In genomic region chr6:167094820-167095637, GRCh38 we compare ENCODE assay signal across 10 cellular contexts. TPM values are rescaled to one million over a fixed set of nuclear protein-coding genes. Genes with fewer than 3 reads are reported as not detected.
DNase-seq lines count a peak whose midpoint lies in the region; ATAC-seq and TF ChIP-seq lines count a peak whose summit lies in the region.
"Had no signal": no experiment of that assay in that cellular context is flagged by ENCODE, and none has a peak within 500 bp of the region (broad histone marks: within the 10 kb centered on the region; RNA-seq: fewer than 3 reads in every experiment).

No MANE protein-coding gene starts in this region.

- DNase-seq in left lung (no peak), tibial artery (no peak), middle frontal gyrus (ENCODE audit: extremely low spot score, low spot score) (no peak), kidney tubule cell (ENCODE audit: low spot score) (no peak)
- DNase-seq in NK-92 treated with Interleukin-12 subunit alpha and Interleukin-12 subunit beta, amount 100 ng/mL, for 24 hours (lab: John Stamatoyannopoulos, UW) = no peak
- DNase-seq: amniotic stem cell had no signal

- ATAC-seq in GM18505 (IDR thresholded peaks at IDR 0.05; ENCODE audit: unreplicated experiment) (peak; percentile 47), GM21619 (IDR thresholded peaks at IDR 0.05; ENCODE audit: unreplicated experiment) (peak; percentile 44), left lung (peak; percentile 20)

- no peaks in the 10 kb centered on the region for H3K36me3 ChIP-seq in KMS-11 (ENCODE audit: insufficient read depth)
- no peaks in the 10 kb centered on the region for H3K36me3 ChIP-seq in left lung
- H3K36me3 ChIP-seq in tibial artery = no peaks in the 10 kb centered on the region
- H3K36me3 ChIP-seq: thoracic aorta had no signal

- peak overlapping the region; percentile 87 for H2AFZ ChIP-seq in KMS-11 (ENCODE audit: low read depth)

- no peaks in the 10 kb centered on the region for H3K79me2 ChIP-seq in KMS-11 (ENCODE audit: insufficient read depth, low read depth)

- H3K4me3 ChIP-seq in KMS-11 (IDR thresholded peaks at IDR 0.05; ENCODE audit: insufficient read depth, low read depth, low read length) (no peak overlapping the region), left lung (no peak overlapping the region), tibial artery (no peak overlapping the region)

- H3K9ac ChIP-seq in KMS-11 = peak overlapping the region; percentile 38; the same call in 1 of the 2 replicates

- TF ChIP-seq CTCF in KMS-11 (conservative IDR thresholded peaks at IDR 0.05; ENCODE audit: low read depth, low read length) = no peak
- TF ChIP-seq CTCF in left lung (IDR thresholded peaks at IDR 0.05) = no peak
- TF ChIP-seq CTCF in tibial artery (IDR thresholded peaks at IDR 0.05) = no peak

- no peaks in the 10 kb centered on the region for H4K20me1 ChIP-seq in KMS-11 (ENCODE audit: insufficient read depth)

- H3K27ac ChIP-seq in KMS-11 = peak overlapping the region; percentile 58
- peak overlapping the region in 1 of 2 donors; percentile 63 for H3K27ac ChIP-seq in left lung
- no peak overlapping the region for H3K27ac ChIP-seq in tibial artery
- H3K27ac ChIP-seq: thoracic aorta had no signal

- H3K27me3 ChIP-seq in KMS-11 (ENCODE audit: insufficient read depth, low read depth) (no peaks in the 10 kb centered on the region), left lung (peaks cover 0 to 6% of the 10 kb centered on the region in 2 donors), tibial artery (no peaks in the 10 kb centered on the region)

- peaks cover 36% of the 10 kb centered on the region for H3K4me1 ChIP-seq in KMS-11 (ENCODE audit: low read depth, poor library complexity, severe bottlenecking)
- peaks cover 0 to 51% of the 10 kb centered on the region in 2 donors for H3K4me1 ChIP-seq in left lung
- H3K4me1 ChIP-seq in tibial artery = no peaks in the 10 kb centered on the region

- no peak for TF ChIP-seq POLR2A in GM18505 (IDR thresholded peaks at IDR 0.05; ENCODE audit: borderline replicate concordance, extremely low read depth, insufficient read depth, insufficient read length)

- intact Hi-C loops in left lung (cut with DNase I) (no loop called here), tibial artery (cut with DNase I; ENCODE audit: low total_unique reads) (no loop called here)

- H3K9me3 ChIP-seq in left lung (no peaks in the 10 kb centered on the region), tibial artery (no peaks in the 10 kb centered on the region)
- H3K9me3 ChIP-seq: thoracic aorta had no signal

- H3K4me2 ChIP-seq in KMS-11 = peak overlapping the region; percentile 95

RNA-seq across cellular contexts. Expression of gene CCR6, which starts 27.9 kb away (rescaled TPM):
- total RNA-seq in left lung = under 1 TPM in 1 of 2 donors, not detected in 1; 0.71 TPM
- total RNA-seq: thoracic aorta had no signal
